In the genomic region with DNA sequence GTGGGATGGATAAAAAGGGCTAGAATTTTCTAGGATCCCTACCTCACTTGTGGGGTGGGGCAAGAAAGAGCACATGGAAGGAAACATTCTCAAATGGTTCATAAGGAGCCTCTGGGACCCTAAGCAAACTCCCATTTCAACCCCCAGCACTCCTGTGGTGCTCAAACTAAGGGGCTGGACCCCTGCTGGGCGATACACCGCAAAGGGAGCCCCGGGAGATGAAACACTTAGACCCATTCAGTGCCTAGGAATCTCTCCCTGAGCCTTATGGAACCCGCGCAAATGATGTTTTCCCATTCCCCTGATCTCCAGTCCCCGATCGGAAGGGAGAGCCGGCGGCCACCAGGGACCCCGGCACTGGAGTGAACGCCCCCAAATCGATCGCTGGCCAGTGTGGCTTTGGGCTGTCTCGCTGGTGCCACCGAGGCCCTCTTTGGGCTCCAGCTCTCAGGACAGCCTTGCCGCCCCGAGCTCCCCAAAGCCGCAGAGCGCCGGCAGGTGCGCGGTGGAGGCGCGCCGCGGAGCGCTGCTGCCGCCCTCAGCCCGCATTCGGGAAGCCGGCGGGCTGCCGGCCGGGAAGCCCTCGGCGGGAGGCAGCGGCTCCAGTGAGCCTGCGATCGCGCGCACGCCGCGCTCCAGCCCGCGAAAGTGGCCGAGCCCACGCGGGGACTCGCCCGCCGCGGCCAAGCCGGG, we compare ENCODE assay signal across 8 cellular contexts. TPM values are rescaled to one million over a fixed set of nuclear protein-coding genes. Genes with fewer than 3 reads are reported as not detected.
DNase-seq lines count a peak whose midpoint lies in the region; ATAC-seq and TF ChIP-seq lines count a peak whose summit lies in the region.

No MANE protein-coding gene starts in this region.

- no peaks in the 10 kb centered on the region for H3K36me3 ChIP-seq in muscle layer of duodenum (ENCODE audit: control insufficient read depth in 1 of 2, insufficient read depth in 2 of 2, low read length in 2 of 2)

- H3K27me3 ChIP-seq in muscle layer of duodenum (ENCODE audit: low read depth, low read length), result no peaks in the 10 kb centered on the region

- no peak for TF ChIP-seq CTCF in epithelial cell of esophagus (IDR thresholded peaks at IDR 0.05; ENCODE audit: insufficient read depth, low read depth, low read length, missing control alignments)

- no peak for ATAC-seq in HG03378 (IDR thresholded peaks at IDR 0.05; ENCODE audit: unreplicated experiment)
- ATAC-seq in HG03460 (IDR thresholded peaks at IDR 0.05; ENCODE audit: unreplicated experiment), result no peak

- peak; percentile 57 for DNase-seq in NCI-H748 (lab: John Stamatoyannopoulos, UW; ENCODE audit: unreplicated experiment)
- DNase-seq in NCI-H748 treated with DMSO at 0.1 percent for 48 hours (lab: John Stamatoyannopoulos, UW), result no peak
- peak; percentile 81 for DNase-seq in RPMI8226
- DNase-seq in epithelial cell of esophagus (ENCODE audit: low read depth), result peak; percentile 66
- no peak for DNase-seq in SK-N-DZ (ENCODE audit: low spot score)

- H3K4me1 ChIP-seq in muscle layer of duodenum (ENCODE audit: control insufficient read depth in 1 of 2, insufficient read depth in 2 of 2, low read length in 2 of 2), result peaks cover 40 to 43% of the 10 kb centered on the region in 2 donors

- H3K9me3 ChIP-seq in muscle layer of duodenum (ENCODE audit: control insufficient read depth in 1 of 2, low read length in 2 of 2), result no peaks in the 10 kb centered on the region

- peak overlapping the region; percentile 83 for H3K4me3 ChIP-seq in epithelial cell of esophagus (ENCODE audit: low read length)
- H3K4me3 ChIP-seq in muscle layer of duodenum (ENCODE audit: low read depth in 1 of 2, low read length in 2 of 2), result peak overlapping the region; percentile 64 to 88

- peak overlapping the region; percentile 65 for H3K27ac ChIP-seq in muscle layer of duodenum (ENCODE audit: low read length)

RNA-seq across cellular contexts. Expression of a gene that starts 1.2 kb away (rescaled TPM):
- polyA plus RNA-seq in SK-N-DZ (2014; cell fraction: cytosol; rRNA removed), result 6.0 and 6.3 TPM in 2 replicates
- polyA plus RNA-seq in SK-N-DZ (2014; cell fraction: nucleus; rRNA removed), result 16.3 and 61.2 TPM in 2 replicates

Comparison
In these comparisons a context has a peak if more than half of its experiments do, and no peak if none do; other contexts are left out.
1. DNase-seq: peak in NCI-H748 (single experiment), RPMI8226 (single experiment) and epithelial cell of esophagus (single experiment); none in NCI-H748 treated with DMSO at 0.1 percent for 48 hours (single experiment) and SK-N-DZ (single experiment).